ENCODE assay signal across 8 cellular contexts in the genomic region with DNA sequence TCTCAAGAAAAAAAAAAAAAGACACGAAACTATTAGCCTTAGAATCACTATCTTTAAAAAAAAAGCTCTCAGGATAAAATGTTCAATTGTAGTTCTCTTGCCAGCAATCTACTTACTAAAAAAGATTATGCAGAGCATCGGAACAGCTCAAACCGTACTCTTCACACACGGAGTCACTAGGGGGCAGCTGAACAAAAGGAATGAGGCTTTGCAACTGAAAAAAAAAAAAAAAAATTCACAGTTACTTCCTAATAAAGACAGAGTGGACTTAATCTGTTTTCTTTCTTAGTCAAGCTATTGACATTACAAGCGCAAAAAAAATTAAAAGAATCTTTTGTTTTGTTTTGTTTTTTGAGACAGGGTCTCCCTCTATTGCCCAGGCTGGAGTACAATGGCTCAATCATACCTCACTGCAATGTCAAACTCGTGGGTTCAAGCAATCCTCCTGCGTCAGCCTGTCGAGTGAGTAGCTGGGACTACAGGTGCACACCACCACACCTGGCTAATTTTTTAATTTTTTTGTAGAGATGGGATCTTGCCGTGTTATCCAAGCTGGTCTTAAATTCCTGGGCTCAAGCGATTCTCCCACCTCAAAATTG. TPM values are rescaled to one million over a fixed set of nuclear protein-coding genes. Genes with fewer than 3 reads are reported as not detected.
DNase-seq lines count a peak whose midpoint lies in the region; ATAC-seq and TF ChIP-seq lines count a peak whose summit lies in the region.

No MANE protein-coding gene starts in this region.

- DNase-seq in natural killer cell (peak; percentile 31), NCI-H1105 (lab: John Stamatoyannopoulos, UW) (peak; percentile 23), SW480 (ENCODE audit: low spot score) (peak; percentile 74), chondrocyte (ENCODE audit: low spot score) (no peak), left kidney (ENCODE audit: low read depth, low spot score) (peak; percentile 82), suprapubic skin (ENCODE audit: low spot score in 2 of 2) (no peak)
- no peak for DNase-seq in natural killer cell treated with Interleukin-12 subunit alpha and Interleukin-12 subunit beta and Interleukin-15 and Interleukin-18, amount 100 ng/mL, for 72 hours (ENCODE audit: low spot score)
- DNase-seq in activated naive CD8-positive, alpha-beta T cell treated with anti-CD3 and anti-CD28 coated beads, Interleukin-2, amount 50 U/mL, for 24 hours = no peak

- no peak overlapping the region for H3K4me3 ChIP-seq in suprapubic skin

- TF ChIP-seq CTCF in natural killer cell (IDR thresholded peaks at IDR 0.05) = peak; percentile 77
- TF ChIP-seq CTCF in chondrocyte (IDR thresholded peaks at IDR 0.05) = peak; percentile 87
- peak; percentile 38 to 47 for TF ChIP-seq CTCF in suprapubic skin (IDR thresholded peaks at IDR 0.05)

- H3K4me3 Mint-ChIP-seq in natural killer cell (no peak overlapping the region), chondrocyte (ENCODE audit: unreplicated experiment) (no peak overlapping the region)
- H3K4me3 Mint-ChIP-seq in natural killer cell treated with Interleukin-12 subunit alpha and Interleukin-12 subunit beta and Interleukin-15 and Interleukin-18, amount 100 ng/mL, for 72 hours = no peak overlapping the region
- no peak overlapping the region for H3K4me3 Mint-ChIP-seq in activated naive CD8-positive, alpha-beta T cell treated with anti-CD3 and anti-CD28 coated beads, Interleukin-2, amount 50 U/mL, for 24 hours

- H3K4me1 Mint-ChIP-seq in natural killer cell (no peaks in the 10 kb centered on the region), chondrocyte (ENCODE audit: low read depth) (peaks cover 7% of the 10 kb centered on the region)
- no peaks in the 10 kb centered on the region for H3K4me1 Mint-ChIP-seq in natural killer cell treated with Interleukin-12 subunit alpha and Interleukin-12 subunit beta and Interleukin-15 and Interleukin-18, amount 100 ng/mL, for 72 hours (ENCODE audit: low read depth in 2 of 2)
- H3K4me1 Mint-ChIP-seq in activated naive CD8-positive, alpha-beta T cell treated with anti-CD3 and anti-CD28 coated beads, Interleukin-2, amount 50 U/mL, for 24 hours = no peaks in the 10 kb centered on the region

- no peaks in the 10 kb centered on the region for H3K27me3 ChIP-seq in suprapubic skin

- H3K4me1 ChIP-seq in suprapubic skin = no peaks in the 10 kb centered on the region

- H3K36me3 Mint-ChIP-seq in natural killer cell = peaks cover 15% of the 10 kb centered on the region
- H3K36me3 Mint-ChIP-seq in natural killer cell treated with Interleukin-12 subunit alpha and Interleukin-12 subunit beta and Interleukin-15 and Interleukin-18, amount 100 ng/mL, for 72 hours = peaks cover 4% of the 10 kb centered on the region
- peaks cover 9% of the 10 kb centered on the region for H3K36me3 Mint-ChIP-seq in chondrocyte (ENCODE audit: low read depth)
- H3K36me3 Mint-ChIP-seq in activated naive CD8-positive, alpha-beta T cell treated with anti-CD3 and anti-CD28 coated beads, Interleukin-2, amount 50 U/mL, for 24 hours (ENCODE audit: low read depth) = peaks cover 34% of the 10 kb centered on the region

- peak; percentile 79 to 91 (median 80) for ATAC-seq in natural killer cell
- no peak for ATAC-seq in natural killer cell treated with Interleukin-12 subunit alpha and Interleukin-12 subunit beta and Interleukin-15 and Interleukin-18, amount 100 ng/mL, for 72 hours
- ATAC-seq in activated naive CD8-positive, alpha-beta T cell treated with anti-CD3 and anti-CD28 coated beads, Interleukin-2, amount 50 U/mL, for 24 hours = no peak

- H3K27ac Mint-ChIP-seq in natural killer cell (no peak overlapping the region), chondrocyte (ENCODE audit: unreplicated experiment) (peak overlapping the region; percentile 69)
- no peak overlapping the region for H3K27ac Mint-ChIP-seq in natural killer cell treated with Interleukin-12 subunit alpha and Interleukin-12 subunit beta and Interleukin-15 and Interleukin-18, amount 100 ng/mL, for 72 hours
- H3K27ac Mint-ChIP-seq in activated naive CD8-positive, alpha-beta T cell treated with anti-CD3 and anti-CD28 coated beads, Interleukin-2, amount 50 U/mL, for 24 hours = no peak overlapping the region

- 58% methylated on average over 10 of the region's 10 CpGs for WGBS in suprapubic skin

- intact Hi-C loops in natural killer cell (cut with micrococcal nuclease) = loop anchor here (1.0 to 5.0 kb wide), 3 partner anchors 109 to 440 kb away; no protein-coding TSS in a partner anchor

- H3K9me3 Mint-ChIP-seq in natural killer cell (no peaks in the 10 kb centered on the region), chondrocyte (ENCODE audit: low read depth) (no peaks in the 10 kb centered on the region)
- no peaks in the 10 kb centered on the region for H3K9me3 Mint-ChIP-seq in natural killer cell treated with Interleukin-12 subunit alpha and Interleukin-12 subunit beta and Interleukin-15 and Interleukin-18, amount 100 ng/mL, for 72 hours
- no peaks in the 10 kb centered on the region for H3K9me3 Mint-ChIP-seq in activated naive CD8-positive, alpha-beta T cell treated with anti-CD3 and anti-CD28 coated beads, Interleukin-2, amount 50 U/mL, for 24 hours

- H3K9me3 ChIP-seq in suprapubic skin = no peaks in the 10 kb centered on the region

- H3K27me3 Mint-ChIP-seq in natural killer cell (ENCODE audit: low read depth in 2 of 2) = no peaks in the 10 kb centered on the region
- H3K27me3 Mint-ChIP-seq in natural killer cell treated with Interleukin-12 subunit alpha and Interleukin-12 subunit beta and Interleukin-15 and Interleukin-18, amount 100 ng/mL, for 72 hours = no peaks in the 10 kb centered on the region
- H3K27me3 Mint-ChIP-seq in chondrocyte (ENCODE audit: low read depth) = no peaks in the 10 kb centered on the region
- no peaks in the 10 kb centered on the region for H3K27me3 Mint-ChIP-seq in activated naive CD8-positive, alpha-beta T cell treated with anti-CD3 and anti-CD28 coated beads, Interleukin-2, amount 50 U/mL, for 24 hours

- no peak overlapping the region for H3K27ac ChIP-seq in suprapubic skin

- no peak for TF ChIP-seq POLR2A in suprapubic skin (IDR thresholded peaks at IDR 0.05)

- H3K36me3 ChIP-seq in suprapubic skin = peaks cover 60% of the 10 kb centered on the region

- TF ChIP-seq EP300 in suprapubic skin (IDR thresholded peaks at IDR 0.05) = no peak

RNA-seq across cellular contexts. Expression of a gene that starts 11.5 kb away (rescaled TPM):
- 10 to 100 TPM; 13.2 to 17.3 (median 15.6) TPM for total RNA-seq in natural killer cell
- 10 to 100 TPM; 14.6 to 20.0 TPM for total RNA-seq in natural killer cell treated with Interleukin-12 subunit alpha and Interleukin-12 subunit beta and Interleukin-15 and Interleukin-18, amount 100 ng/mL, for 72 hours
- 15.3 to 17.0 TPM (median 16.0 TPM) in 3 replicates for total RNA-seq in chondrocyte
- 10 to 100 TPM; 16.3 to 40.6 (median 21.6) TPM for total RNA-seq in suprapubic skin

RNA-seq across cellular contexts. Expression of a gene that starts 11.8 kb away (rescaled TPM):
- 10 to 100 TPM in 1 of 3 donors, 1 to 10 TPM in 2; 7.2 to 11.1 (median 8.1) TPM for total RNA-seq in natural killer cell
- 10 to 100 TPM; 38.6 to 74.8 TPM for total RNA-seq in natural killer cell treated with Interleukin-12 subunit alpha and Interleukin-12 subunit beta and Interleukin-15 and Interleukin-18, amount 100 ng/mL, for 72 hours
- total RNA-seq in chondrocyte = 31.6 to 49.8 TPM (median 49.7 TPM) in 3 replicates
- total RNA-seq in suprapubic skin = 10 to 100 TPM; 27.1 to 45.5 (median 38.5) TPM

RNA-seq across cellular contexts. Expression of a gene that starts 26.8 kb away (rescaled TPM):
- total RNA-seq in natural killer cell (not detected), chondrocyte (not detected in 3 replicates), suprapubic skin (1 to 10 TPM in 1 of 4 donors, not detected in 3; 7.3 TPM)
- 1 to 10 TPM in 1 of 2 donors, under 1 TPM in 1; 0.64 to 1.3 TPM for total RNA-seq in natural killer cell treated with Interleukin-12 subunit alpha and Interleukin-12 subunit beta and Interleukin-15 and Interleukin-18, amount 100 ng/mL, for 72 hours

RNA-seq across cellular contexts. Expression of a gene that starts 33.9 kb away (rescaled TPM):
- not detected for total RNA-seq in natural killer cell
- total RNA-seq in natural killer cell treated with Interleukin-12 subunit alpha and Interleukin-12 subunit beta and Interleukin-15 and Interleukin-18, amount 100 ng/mL, for 72 hours = not detected
- not detected in 3 replicates for total RNA-seq in chondrocyte
- total RNA-seq in suprapubic skin = not detected

Comparison
In these comparisons a context has a peak if more than half of its experiments do, and no peak if none do; other contexts are left out.
1. ATAC-seq: peak in natural killer cell (3 of 3); none in natural killer cell treated with Interleukin-12 subunit alpha and Interleukin-12 subunit beta and Interleukin-15 and Interleukin-18, amount 100 ng/mL, for 72 hours (0 of 2) and activated naive CD8-positive, alpha-beta T cell treated with anti-CD3 and anti-CD28 coated beads, Interleukin-2, amount 50 U/mL, for 24 hours (single experiment).
2. DNase-seq: peak in natural killer cell (single experiment), NCI-H1105 (single experiment), SW480 (single experiment) and left kidney (single experiment); none in natural killer cell treated with Interleukin-12 subunit alpha and Interleukin-12 subunit beta and Interleukin-15 and Interleukin-18, amount 100 ng/mL, for 72 hours (single experiment), chondrocyte (single experiment), suprapubic skin (0 of 2) and activated naive CD8-positive, alpha-beta T cell treated with anti-CD3 and anti-CD28 coated beads, Interleukin-2, amount 50 U/mL, for 24 hours (single experiment).
3. Peak in every context shown above with its lines, with median percentiles within 50 percentile points of each other: CTCF ChIP-seq.